ENCODE assay signal across 1 cellular context in the genomic region with DNA sequence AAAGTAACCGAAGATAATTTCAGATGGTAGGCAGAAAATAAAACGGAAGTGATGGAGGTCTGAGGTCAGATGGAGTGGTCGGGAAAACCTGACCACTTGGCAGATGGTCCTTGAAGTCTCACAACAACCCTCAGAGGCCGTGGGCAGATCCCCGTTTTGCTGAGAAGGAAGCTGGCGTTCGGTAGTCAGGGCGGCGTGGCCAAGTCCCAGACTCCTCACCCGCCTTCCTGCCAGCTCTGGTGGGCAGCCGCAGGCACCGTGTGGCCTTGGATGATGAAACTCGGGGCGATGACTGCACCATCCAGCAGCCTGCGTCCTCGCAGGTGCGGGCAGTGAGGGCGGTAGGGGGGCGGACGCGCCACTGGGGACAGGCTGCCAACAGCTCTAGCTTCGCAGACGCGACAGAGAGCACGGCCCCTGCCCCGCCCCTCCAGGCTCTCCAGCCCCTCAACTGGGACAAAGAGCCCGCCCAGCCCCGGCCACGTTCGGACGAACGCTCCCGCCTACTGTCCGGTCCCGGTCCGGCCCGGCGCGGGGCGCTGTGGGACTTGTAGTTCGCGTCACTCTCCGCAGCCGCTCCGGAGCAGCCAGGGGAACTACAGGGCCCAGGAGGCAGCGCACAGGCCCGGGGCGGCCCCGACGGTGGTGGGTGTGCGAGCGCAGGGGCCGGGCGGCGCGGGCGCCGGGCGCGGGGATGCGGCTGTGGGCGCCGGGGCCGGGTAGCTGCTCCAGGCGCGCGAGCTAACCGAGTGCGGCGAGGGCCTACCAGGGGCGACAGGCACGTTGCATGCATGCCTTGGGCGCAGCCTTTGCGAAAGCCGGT.
TF ChIP-seq lines count a peak whose summit lies in the region.

A gene with protein sequence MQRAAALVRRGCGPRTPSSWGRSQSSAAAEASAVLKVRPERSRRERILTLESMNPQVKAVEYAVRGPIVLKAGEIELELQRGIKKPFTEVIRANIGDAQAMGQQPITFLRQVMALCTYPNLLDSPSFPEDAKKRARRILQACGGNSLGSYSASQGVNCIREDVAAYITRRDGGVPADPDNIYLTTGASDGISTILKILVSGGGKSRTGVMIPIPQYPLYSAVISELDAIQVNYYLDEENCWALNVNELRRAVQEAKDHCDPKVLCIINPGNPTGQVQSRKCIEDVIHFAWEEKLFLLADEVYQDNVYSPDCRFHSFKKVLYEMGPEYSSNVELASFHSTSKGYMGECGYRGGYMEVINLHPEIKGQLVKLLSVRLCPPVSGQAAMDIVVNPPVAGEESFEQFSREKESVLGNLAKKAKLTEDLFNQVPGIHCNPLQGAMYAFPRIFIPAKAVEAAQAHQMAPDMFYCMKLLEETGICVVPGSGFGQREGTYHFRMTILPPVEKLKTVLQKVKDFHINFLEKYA (plus strand): TSS at position 673 of the 823 bp plus-strand sequence. CDS start 354 bp downstream, outside the sequence.

TF ChIP-seq in H1, 55 proteins besides CTCF, POLR2A, EP300 and RAD21 (continued from another document):
- TF ChIP-seq KDM1A (IDR thresholded peaks at IDR 0.05; ENCODE audit: borderline replicate concordance, low read length), result no peak
